19 cellular contexts compared by ENCODE assay signal in the genomic region with DNA sequence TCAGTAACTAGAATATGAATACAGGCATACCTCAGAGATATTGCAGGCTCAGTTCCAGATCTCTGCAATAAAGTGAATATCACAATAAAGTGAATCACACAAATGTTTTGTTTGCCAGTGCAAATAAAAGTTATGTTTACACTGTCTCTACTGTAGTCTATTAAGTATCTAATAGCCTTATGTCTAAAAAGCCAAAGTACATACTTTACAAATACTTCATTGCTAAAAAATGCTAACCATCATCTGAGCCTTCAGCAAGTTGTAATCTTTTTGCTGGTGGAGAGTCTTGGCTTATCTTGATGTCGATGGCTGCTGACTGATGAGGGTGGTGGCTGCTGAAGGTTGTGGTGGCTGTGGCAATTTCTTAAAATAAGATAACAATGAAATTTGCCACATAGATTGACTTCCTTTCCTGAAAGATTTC.
DNase-seq lines count a peak whose midpoint lies in the region; ATAC-seq, FAIRE-seq and TF ChIP-seq lines count a peak whose summit lies in the region.
"Had no signal": no experiment of that assay in that cellular context is flagged by ENCODE, and none has a peak within 500 bp of the region (broad histone marks: within the 10 kb centered on the region; RNA-seq: fewer than 3 reads in every experiment).

No MANE protein-coding gene starts in this region.

- no peak for FAIRE-seq in pancreas (lab: Jason Lieb, UNC)

- H3K27ac ChIP-seq in pancreas (no peak overlapping the region), substantia nigra (ENCODE audit: low read depth, low read length, poor library complexity, severe bottlenecking) (no peak overlapping the region), RWPE1 (no peak overlapping the region)
- H3K27ac ChIP-seq: neural progenitor cell, right atrium auricular region had no signal

- DNase-seq in CMK (ENCODE audit: low read depth), result peak; percentile 31
- peak; percentile 62 for DNase-seq in NCI-H226
- peak; percentile 57 for DNase-seq in choroid plexus epithelial cell (ENCODE audit: low read depth)
- no peak for DNase-seq in pancreas
- no peak for DNase-seq in substantia nigra (lab: John Stamatoyannopoulos, UW)
- DNase-seq in RWPE1 (ENCODE audit: low spot score), result no peak
- DNase-seq in glutamatergic neuron, result no peak
- DNase-seq: activated CD8-positive, alpha-beta T cell treated with anti-CD3 and anti-CD28 coated beads, Interleukin-2, amount 10 ng/mL, durations not matched to agents 7 days and 5 days; activated naive CD8-positive, alpha-beta T cell treated with anti-CD3 and anti-CD28 coated beads, Interleukin-2, amount 10 ng/mL, durations not matched to agents 7 days and 5 days; activated T-cell treated with anti-CD3 and anti-CD28 coated beads, Interleukin-2, amount 50 U/mL, for 72 hours; immature natural killer cell; NCI-H2029 treated with DMSO at 0.1 percent for 48 hours; NCI-H524 treated with DMSO at 0.1 percent for 48 hours; stimulated activated CD4-positive, alpha-beta T cell treated with anti-CD3 and anti-CD28 coated beads, Interleukin-2, amount 100 ng/mL, for 24 hours had no signal

- no peaks in the 10 kb centered on the region for H3K27me3 ChIP-seq in pancreas
- H3K27me3 ChIP-seq: neural progenitor cell, right atrium auricular region had no signal

- no peaks in the 10 kb centered on the region for H3K9me3 ChIP-seq in pancreas
- H3K9me3 ChIP-seq: HAP-1, right atrium auricular region had no signal

- ATAC-seq in pancreas, result peak in 3 of 4 donors; percentile 29 to 47 (median 36)
- no peak for ATAC-seq in activated CD4-positive, CD25-positive, alpha-beta regulatory T cell treated with anti-CD3 and anti-CD28 coated beads, Interleukin-2, amount 50 U/mL, for 24 hours
- ATAC-seq: activated CD8-positive, alpha-beta T cell treated with anti-CD3 and anti-CD28 coated beads, Interleukin-2, amount 10 ng/mL, durations not matched to agents 7 days and 5 days; activated T-cell treated with anti-CD3 and anti-CD28 coated beads, Interleukin-2, amount 50 U/mL, for 72 hours had no signal

- H3K4me1 Mint-ChIP-seq in glutamatergic neuron (ENCODE audit: low read depth, unreplicated experiment), result no peaks in the 10 kb centered on the region
- H3K4me1 Mint-ChIP-seq: B cell had no signal

- CTCF ChIA-PET in RWPE1 (lab: Yijun Ruan, JAX), result no interaction called here

- TF ChIP-seq CTCF in choroid plexus epithelial cell (conservative IDR thresholded peaks at IDR 0.05; ENCODE audit: low read depth, low read length) (no peak), pancreas (IDR thresholded peaks at IDR 0.05) (no peak), RWPE1 (conservative IDR thresholded peaks at IDR 0.05; ENCODE audit: low read depth) (no peak), glutamatergic neuron (IDR thresholded peaks at IDR 0.05; ENCODE audit: partially characterized antibody, unreplicated experiment) (no peak)

- H3K4me1 ChIP-seq in pancreas, result peaks cover 24 to 36% (median 27%) of the 10 kb centered on the region in 3 donors
- H3K4me1 ChIP-seq: right atrium auricular region had no signal

- no peak overlapping the region for H3K27ac Mint-ChIP-seq in glutamatergic neuron (ENCODE audit: unreplicated experiment)
- H3K27ac Mint-ChIP-seq: activated CD8-positive, alpha-beta T cell treated with anti-CD3 and anti-CD28 coated beads, Interleukin-2, amount 10 ng/mL, durations not matched to agents 7 days and 5 days; activated naive CD8-positive, alpha-beta T cell treated with anti-CD3 and anti-CD28 coated beads, Interleukin-2, amount 10 ng/mL, durations not matched to agents 7 days and 5 days; activated T-cell treated with anti-CD3 and anti-CD28 coated beads, Interleukin-2, amount 50 U/mL, for 72 hours; B cell; immature natural killer cell; neural progenitor cell had no signal

- no peak overlapping the region for H3K4me3 Mint-ChIP-seq in glutamatergic neuron (ENCODE audit: unreplicated experiment)
- H3K4me3 Mint-ChIP-seq: activated CD8-positive, alpha-beta T cell treated with anti-CD3 and anti-CD28 coated beads, Interleukin-2, amount 10 ng/mL, durations not matched to agents 7 days and 5 days; activated naive CD8-positive, alpha-beta T cell treated with anti-CD3 and anti-CD28 coated beads, Interleukin-2, amount 10 ng/mL, durations not matched to agents 7 days and 5 days; activated T-cell treated with anti-CD3 and anti-CD28 coated beads, Interleukin-2, amount 50 U/mL, for 72 hours; B cell; immature natural killer cell; neural progenitor cell had no signal

- H3K27me3 Mint-ChIP-seq in glutamatergic neuron (ENCODE audit: unreplicated experiment), result no peaks in the 10 kb centered on the region
- H3K27me3 Mint-ChIP-seq: activated naive CD8-positive, alpha-beta T cell treated with anti-CD3 and anti-CD28 coated beads, Interleukin-2, amount 10 ng/mL, durations not matched to agents 7 days and 5 days; B cell had no signal

- 6 to 12% methylated on average over 1 of the region's 1 CpG for WGBS in pancreas, 2 donors

- peaks cover 8% of the 10 kb centered on the region for H3K36me3 Mint-ChIP-seq in glutamatergic neuron (ENCODE audit: unreplicated experiment)
- H3K36me3 Mint-ChIP-seq: activated naive CD8-positive, alpha-beta T cell treated with anti-CD3 and anti-CD28 coated beads, Interleukin-2, amount 10 ng/mL, durations not matched to agents 7 days and 5 days; immature natural killer cell had no signal

- H3K4me3 ChIP-seq in choroid plexus epithelial cell (ENCODE audit: low read depth, low read length), result no peak overlapping the region
- no peak overlapping the region for H3K4me3 ChIP-seq in pancreas
- H3K4me3 ChIP-seq: HAP-1, neural progenitor cell, right atrium auricular region had no signal

- H3K9me3 Mint-ChIP-seq in glutamatergic neuron (ENCODE audit: unreplicated experiment), result no peaks in the 10 kb centered on the region
- H3K9me3 Mint-ChIP-seq: activated naive CD8-positive, alpha-beta T cell treated with anti-CD3 and anti-CD28 coated beads, Interleukin-2, amount 10 ng/mL, durations not matched to agents 7 days and 5 days; activated T-cell treated with anti-CD3 and anti-CD28 coated beads, Interleukin-2, amount 50 U/mL, for 72 hours; immature natural killer cell; neural progenitor cell had no signal

- intact Hi-C loops in pancreas (cut with DNase I), result no loop called here

- peaks cover 0 to 19% (median 11%) of the 10 kb centered on the region in 3 donors for H3K36me3 ChIP-seq in pancreas

- POLR2A ChIA-PET in RWPE1 (lab: Yijun Ruan, JAX; ENCODE audit: low non-redundant PET), result no interaction called here

Comparison
In these comparisons a context has a peak if more than half of its experiments do, and no peak if none do; other contexts are left out.
1. DNase-seq: peak in CMK (single experiment), NCI-H226 (single experiment) and choroid plexus epithelial cell (single experiment); none in pancreas (0 of 6), substantia nigra (0 of 49), RWPE1 (single experiment) and glutamatergic neuron (single experiment).
2. ATAC-seq: peak in pancreas (3 of 4); none in activated CD4-positive, CD25-positive, alpha-beta regulatory T cell treated with anti-CD3 and anti-CD28 coated beads, Interleukin-2, amount 50 U/mL, for 24 hours (0 of 2).